ENCODE assay signal across 1 cellular context in the genomic region with DNA sequence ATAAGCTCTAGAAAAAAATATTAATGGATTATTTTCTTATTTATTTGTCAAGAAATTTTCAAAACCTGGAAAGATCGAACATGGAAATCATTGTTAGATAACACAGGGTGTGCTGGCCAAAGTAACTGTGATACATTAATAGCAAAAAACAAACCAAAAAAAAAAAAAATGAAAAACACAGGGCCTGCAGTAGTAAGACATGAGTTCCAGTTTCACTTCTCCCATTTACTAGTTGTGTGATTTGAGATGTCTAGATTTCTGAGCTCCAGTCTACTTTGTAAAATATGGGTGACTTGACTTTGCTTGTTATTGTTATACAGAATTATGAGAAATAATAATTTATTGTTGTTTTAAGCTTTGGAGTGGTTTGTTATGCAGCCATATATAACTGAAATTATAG.
TF ChIP-seq lines count a peak whose summit lies in the region.

No MANE protein-coding gene starts in this region.

TF ChIP-seq in SK-N-SH, 30 proteins besides CTCF, POLR2A, EP300 and RAD21 (continued from another document):
- TF ChIP-seq, protein P1, sequence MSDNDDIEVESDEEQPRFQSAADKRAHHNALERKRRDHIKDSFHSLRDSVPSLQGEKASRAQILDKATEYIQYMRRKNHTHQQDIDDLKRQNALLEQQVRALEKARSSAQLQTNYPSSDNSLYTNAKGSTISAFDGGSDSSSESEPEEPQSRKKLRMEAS (IDR thresholded peaks at IDR 0.05; ENCODE audit: low read depth) = no peak
- TF ChIP-seq MXI1 (IDR thresholded peaks at IDR 0.05; ENCODE audit: low read depth, low read length) = no peak
- no peak for TF ChIP-seq GABPA (IDR thresholded peaks at IDR 0.05; ENCODE audit: low read depth)
- no peak for TF ChIP-seq SMC3 (IDR thresholded peaks at IDR 0.05; ENCODE audit: low read depth, low read length)
- TF ChIP-seq RFX5 (IDR thresholded peaks at IDR 0.05; ENCODE audit: low read length) = no peak
- TF ChIP-seq YY1 (IDR thresholded peaks at IDR 0.05; ENCODE audit: low read depth) = no peak
- no peak for TF ChIP-seq FOXJ3 (CRISPR knock-in tag; IDR thresholded peaks at IDR 0.05)
- no peak for TF ChIP-seq RXRA (IDR thresholded peaks at IDR 0.05; ENCODE audit: borderline replicate concordance, low read depth)
- TF ChIP-seq TCF12 (IDR thresholded peaks at IDR 0.05) = no peak
- TF ChIP-seq GATA2 (CRISPR knock-in tag; IDR thresholded peaks at IDR 0.05) = no peak
- TF ChIP-seq JUND (IDR thresholded peaks at IDR 0.05) = no peak
- TF ChIP-seq, protein P2, sequence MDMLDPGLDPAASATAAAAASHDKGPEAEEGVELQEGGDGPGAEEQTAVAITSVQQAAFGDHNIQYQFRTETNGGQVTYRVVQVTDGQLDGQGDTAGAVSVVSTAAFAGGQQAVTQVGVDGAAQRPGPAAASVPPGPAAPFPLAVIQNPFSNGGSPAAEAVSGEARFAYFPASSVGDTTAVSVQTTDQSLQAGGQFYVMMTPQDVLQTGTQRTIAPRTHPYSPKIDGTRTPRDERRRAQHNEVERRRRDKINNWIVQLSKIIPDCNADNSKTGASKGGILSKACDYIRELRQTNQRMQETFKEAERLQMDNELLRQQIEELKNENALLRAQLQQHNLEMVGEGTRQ (IDR thresholded peaks at IDR 0.05; ENCODE audit: borderline replicate concordance, low read depth, low read length) = no peak
- TF ChIP-seq ELF1 (IDR thresholded peaks at IDR 0.05) = no peak
TF ChIP-seq in SK-N-SH: peak in this region for 0.
